12 cellular contexts compared by ENCODE assay signal in the genomic region with DNA sequence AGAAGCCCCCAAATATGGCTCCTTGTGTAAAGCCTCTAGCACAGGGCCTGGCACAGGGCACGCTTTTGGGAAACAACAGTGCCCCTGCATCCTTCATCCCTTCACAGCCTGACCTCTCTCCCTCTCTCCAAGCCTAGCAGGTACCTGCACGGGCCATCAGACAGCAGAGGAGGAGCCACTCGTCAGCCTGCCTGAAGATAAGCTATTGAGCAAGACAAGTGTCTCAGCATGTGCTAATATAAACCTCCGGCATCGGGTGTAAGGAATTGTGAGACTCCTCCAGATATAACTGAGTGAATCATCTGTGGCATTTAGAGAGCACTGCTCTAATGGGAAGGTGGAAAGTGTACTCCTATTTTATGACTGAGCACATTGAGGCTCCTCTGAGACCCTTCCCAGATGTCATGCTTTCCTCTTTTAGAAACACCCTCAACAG. TPM values are rescaled to one million over a fixed set of nuclear protein-coding genes. Genes with fewer than 3 reads are reported as not detected.
DNase-seq lines count a peak whose midpoint lies in the region; ATAC-seq, FAIRE-seq and TF ChIP-seq lines count a peak whose summit lies in the region.
"Had no signal": no experiment of that assay in that cellular context is flagged by ENCODE, and none has a peak within 500 bp of the region (broad histone marks: within the 10 kb centered on the region; RNA-seq: fewer than 3 reads in every experiment).

No MANE protein-coding gene starts in this region.

- no peak for FAIRE-seq in small intestine (lab: Jason Lieb, UNC)

- POLR2A ChIA-PET in HCT116 (lab: Charles Lee) = no interaction called here

- TF ChIP-seq CTCF in HCT116 (IDR thresholded peaks at IDR 0.05 in 2 of 3, conservative IDR thresholded peaks at IDR 0.05 in 1 of 3; ENCODE audit: borderline replicate concordance in 1 of 3, insufficient read depth in 1 of 3, low read depth in 2 of 3, low read length in 2 of 3) (no peak), RWPE2 (IDR thresholded peaks at IDR 0.05; ENCODE audit: poor library complexity, severe bottlenecking) (no peak), foreskin fibroblast (IDR thresholded peaks at IDR 0.05; ENCODE audit: low read depth, low read length) (no peak)

- 0 out of 2 replicates have a peak overlapping the region, but pooled peaks have one; percentile 2 for H3K27ac ChIP-seq in HCT116 (ENCODE audit: low read depth, low read length)
- H3K27ac ChIP-seq in RWPE2 (ENCODE audit: poor library complexity, severe bottlenecking) = no peak overlapping the region
- H3K27ac ChIP-seq in small intestine (ENCODE audit: low read depth in 1 of 2, low read length in 1 of 2) = no peak overlapping the region
- H3K27ac ChIP-seq: Peyer's patch had no signal

- H3K9me3 ChIP-seq in HCT116 (ENCODE audit: control insufficient read depth in 1 of 2, insufficient read depth in 1 of 2, low read depth in 1 of 2, low read length in 2 of 2) (no peaks in the 10 kb centered on the region), RWPE2 (ENCODE audit: severe bottlenecking) (no peaks in the 10 kb centered on the region), small intestine (ENCODE audit: control insufficient read depth, low read depth) (no peaks in the 10 kb centered on the region)
- H3K9me3 ChIP-seq: Peyer's patch had no signal

- 40 to 66% (median 51%) methylated on average over 5 of the region's 5 CpGs for WGBS in small intestine, 3 donors

- CTCF ChIA-PET in HCT116 (lab: Charles Lee) = no interaction called here

- TF ChIP-seq POLR2A in HCT116 (IDR thresholded peaks at IDR 0.05; ENCODE audit: borderline replicate concordance, extremely low read depth, insufficient read depth, insufficient read length) = no peak

- no peak overlapping the region for H3K9ac ChIP-seq in HCT116 (ENCODE audit: low read length)

- RAD21 ChIA-PET in HCT116 (lab: Charles Lee; ENCODE audit: low non-redundant PET in 1 of 2, low total read pairs in 2 of 2, uncharacterized antibody in 2 of 2, unreplicated experiment in 2 of 2) = no interaction called here

- no peaks in the 10 kb centered on the region for H3K36me3 ChIP-seq in HCT116 (ENCODE audit: control insufficient read depth in 1 of 2, insufficient read depth in 2 of 2, low read length in 2 of 2)
- H3K36me3 ChIP-seq in RWPE2 (ENCODE audit: low read depth) = no peaks in the 10 kb centered on the region
- H3K36me3 ChIP-seq in small intestine (ENCODE audit: control insufficient read depth in 2 of 2, insufficient read depth in 2 of 2, low read length in 2 of 2) = no peaks in the 10 kb centered on the region
- H3K36me3 ChIP-seq: Peyer's patch had no signal

- no peak for ATAC-seq in HCT116
- ATAC-seq in RWPE2 (ENCODE audit: low read depth) = peak; percentile 90
- ATAC-seq in HG02588 (IDR thresholded peaks at IDR 0.05; ENCODE audit: unreplicated experiment) = no peak
- ATAC-seq in HG03280 (IDR thresholded peaks at IDR 0.05; ENCODE audit: unreplicated experiment) = no peak
- no peak for ATAC-seq in HG02852 (IDR thresholded peaks at IDR 0.05; ENCODE audit: unreplicated experiment)

- intact Hi-C loops in HCT116 (cut with micrococcal nuclease) = no loop called here

- H3K4me2 ChIP-seq in HCT116 (ENCODE audit: low read length) = no peak overlapping the region

- no peak for TF ChIP-seq RAD21 in HCT116 (IDR thresholded peaks at IDR 0.05; ENCODE audit: low read depth)

- no peaks in the 10 kb centered on the region for H4K20me1 ChIP-seq in HCT116 (ENCODE audit: insufficient read depth)

- BruUV-seq in HCT116 (replicated peaks; lab: Mats Ljungman, UMichigan) = no TSS peak

- no peaks in the 10 kb centered on the region for H3K27me3 ChIP-seq in HCT116 (ENCODE audit: insufficient read depth, low read length)
- no peaks in the 10 kb centered on the region for H3K27me3 ChIP-seq in RWPE2 (ENCODE audit: insufficient read depth, poor library complexity, severe bottlenecking)
- H3K27me3 ChIP-seq in small intestine (ENCODE audit: control insufficient read depth in 2 of 2, insufficient read depth in 2 of 2, low read length in 2 of 2) = no peaks in the 10 kb centered on the region
- H3K27me3 ChIP-seq: Peyer's patch had no signal

- H3K9me2 ChIP-seq in HCT116 (ENCODE audit: insufficient read depth) = no peaks in the 10 kb centered on the region

- no peaks in the 10 kb centered on the region for H3K79me2 ChIP-seq in HCT116 (ENCODE audit: insufficient read depth, low read length)

- H2AFZ ChIP-seq in HCT116 (ENCODE audit: low read depth, low read length, poor library complexity, severe bottlenecking) = no peak overlapping the region

- H3K4me3 ChIP-seq in HCT116 (replicated peaks in 1 of 2; ENCODE audit: low read depth in 1 of 2, low read length in 2 of 2) = no peak overlapping the region
- H3K4me3 ChIP-seq in RWPE2 (ENCODE audit: severe bottlenecking) = no peak overlapping the region
- H3K4me3 ChIP-seq in foreskin fibroblast (ENCODE audit: low read depth in 1 of 2, low read length in 2 of 2) = no peak overlapping the region
- no peak overlapping the region for H3K4me3 ChIP-seq in small intestine (ENCODE audit: low read depth in 1 of 2, low read length in 2 of 2)
- H3K4me3 ChIP-seq: Peyer's patch had no signal

- DNase-seq in HCT116 (ENCODE audit: low read depth, low spot score) = no peak
- no peak for DNase-seq in RWPE2 (ENCODE audit: low spot score)
- peak; percentile 74 to 90 for DNase-seq in foreskin fibroblast
- peak; percentile 39 for DNase-seq in small intestine
- DNase-seq: activated CD8-positive, alpha-beta memory T cell treated with anti-CD3 and anti-CD28 coated beads, Interleukin-2, amount 50 U/mL, for 48 hours; NCI-H2029 treated with DMSO at 0.1 percent for 48 hours had no signal

- H3K4me1 ChIP-seq in HCT116 (ENCODE audit: control insufficient read depth in 1 of 2, insufficient read depth in 2 of 2, low read length in 2 of 2) (peaks cover 41 to 45% of the 10 kb centered on the region in 2 experiments), RWPE2 (ENCODE audit: insufficient read depth, poor library complexity, severe bottlenecking) (peaks cover 9% of the 10 kb centered on the region), small intestine (ENCODE audit: control insufficient read depth in 2 of 2, insufficient read depth in 1 of 2, low read depth in 1 of 2, low read length in 1 of 2) (no peaks in the 10 kb centered on the region)

TF ChIP-seq in HCT116, 20 proteins besides CTCF, POLR2A, EP300 and RAD21:
- no peak for TF ChIP-seq ZFX (IDR thresholded peaks at IDR 0.05)
- no peak for TF ChIP-seq CBX3 (IDR thresholded peaks at IDR 0.05; ENCODE audit: low read depth)
- TF ChIP-seq CEBPB (IDR thresholded peaks at IDR 0.05; ENCODE audit: low read depth) = peak; percentile 71
- no peak for TF ChIP-seq ZNF274 (IDR thresholded peaks at IDR 0.05; ENCODE audit: low read depth, low read length)
- TF ChIP-seq, protein P1, sequence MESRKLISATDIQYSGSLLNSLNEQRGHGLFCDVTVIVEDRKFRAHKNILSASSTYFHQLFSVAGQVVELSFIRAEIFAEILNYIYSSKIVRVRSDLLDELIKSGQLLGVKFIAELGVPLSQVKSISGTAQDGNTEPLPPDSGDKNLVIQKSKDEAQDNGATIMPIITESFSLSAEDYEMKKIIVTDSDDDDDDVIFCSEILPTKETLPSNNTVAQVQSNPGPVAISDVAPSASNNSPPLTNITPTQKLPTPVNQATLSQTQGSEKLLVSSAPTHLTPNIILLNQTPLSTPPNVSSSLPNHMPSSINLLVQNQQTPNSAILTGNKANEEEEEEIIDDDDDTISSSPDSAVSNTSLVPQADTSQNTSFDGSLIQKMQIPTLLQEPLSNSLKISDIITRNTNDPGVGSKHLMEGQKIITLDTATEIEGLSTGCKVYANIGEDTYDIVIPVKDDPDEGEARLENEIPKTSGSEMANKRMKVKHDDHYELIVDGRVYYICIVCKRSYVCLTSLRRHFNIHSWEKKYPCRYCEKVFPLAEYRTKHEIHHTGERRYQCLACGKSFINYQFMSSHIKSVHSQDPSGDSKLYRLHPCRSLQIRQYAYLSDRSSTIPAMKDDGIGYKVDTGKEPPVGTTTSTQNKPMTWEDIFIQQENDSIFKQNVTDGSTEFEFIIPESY (IDR thresholded peaks at IDR 0.05; ENCODE audit: extremely low read depth, insufficient replicate concordance, low read length) = no peak

RNA-seq across cellular contexts. Expression of gene TBX4, which starts 38.3 kb away (rescaled TPM):
- 0.27 TPM for total RNA-seq in HCT116 (2021; ENCODE audit: unreplicated experiment)
- 0.36 and 0.41 TPM in 2 replicates for polyA plus RNA-seq in HCT116 (2012)
- not detected for polyA plus RNA-seq in small intestine
- total RNA-seq: endodermal cell, neural crest cell, Peyer's patch had no signal

Comparison
In these comparisons a context has a peak if more than half of its experiments do, and no peak if none do; other contexts are left out.
1. DNase-seq: peak in foreskin fibroblast (2 of 2) and small intestine (single experiment); none in HCT116 (single experiment) and RWPE2 (single experiment).